ENCODE assay signal across 15 cellular contexts in the genomic region with DNA sequence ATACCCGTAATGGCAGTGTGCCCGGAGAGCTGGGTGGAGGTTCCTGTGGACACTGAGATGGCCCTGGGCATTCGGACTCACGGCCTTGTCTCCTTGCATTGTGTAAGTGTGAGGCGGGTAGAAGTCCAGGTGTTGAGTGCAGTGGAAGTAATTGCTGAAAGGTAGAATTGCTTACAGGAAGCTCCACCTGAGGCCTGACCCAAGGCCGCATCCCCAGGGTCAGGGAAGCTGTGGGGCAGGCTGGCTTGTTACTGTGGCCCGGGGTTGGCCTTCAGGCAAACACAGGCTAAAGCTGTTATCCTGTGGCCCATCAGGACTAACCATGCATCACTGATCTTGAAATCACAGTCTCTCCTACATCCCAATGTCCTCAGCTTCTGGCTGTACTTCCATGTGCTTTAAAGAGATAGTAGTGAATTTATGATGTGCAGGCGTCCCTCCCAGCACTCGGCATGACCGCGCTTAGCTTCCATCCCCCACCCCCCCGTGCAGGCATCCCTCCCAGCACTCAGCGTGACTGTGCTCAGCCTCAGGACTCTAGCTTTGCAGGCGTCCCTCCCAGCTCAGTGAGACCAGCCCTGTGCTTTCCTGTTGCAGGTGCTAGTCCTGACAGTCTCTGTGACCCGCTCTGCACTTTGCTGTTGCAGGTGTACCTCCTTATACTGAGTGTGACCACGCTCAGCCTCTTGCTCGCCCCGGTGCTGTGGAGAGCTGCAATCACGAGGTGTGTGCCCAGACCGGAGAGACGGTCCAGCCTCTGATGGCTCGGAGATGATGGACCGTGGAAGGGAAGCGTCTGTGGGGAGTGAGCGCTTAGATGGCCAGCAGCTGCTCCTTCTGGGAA. TPM values are rescaled to one million over a fixed set of nuclear protein-coding genes. Genes with fewer than 3 reads are reported as not detected.
DNase-seq lines count a peak whose midpoint lies in the region; ATAC-seq and TF ChIP-seq lines count a peak whose summit lies in the region.
"Had no signal": no experiment of that assay in that cellular context is flagged by ENCODE, and none has a peak within 500 bp of the region (broad histone marks: within the 10 kb centered on the region; RNA-seq: fewer than 3 reads in every experiment).

No MANE protein-coding gene starts in this region.

- TF ChIP-seq CTCF in GM23338 (conservative IDR thresholded peaks at IDR 0.05; ENCODE audit: low read depth in 2 of 2) = no peak

- POLR2A ChIA-PET in naive thymus-derived CD4-positive, alpha-beta T cell (lab: Charles Lee) = no interaction called here

- no peak for DNase-seq in GM23338 (ENCODE audit: low spot score)
- peak; percentile 52 for DNase-seq in NCI-H510A (lab: John Stamatoyannopoulos, UW)
- DNase-seq in trophoblast cell = peak; percentile 35 to 42
- no peak for DNase-seq in naive thymus-derived CD4-positive, alpha-beta T cell
- no peak for DNase-seq in activated CD8-positive, alpha-beta memory T cell treated with anti-CD3 and anti-CD28 coated beads, Interleukin-2, amount 50 U/mL, for 4 hours
- DNase-seq in KG1 (lab: John Stamatoyannopoulos, UW) = no peak
- DNase-seq: activated CD4-positive, alpha-beta T cell treated with anti-CD3 and anti-CD28 coated beads, Interleukin-2, amount 50 U/mL, for 48 hours; DMS 273 treated with DMSO at 0.1 percent for 48 hours; NCI-H2029; stomach had no signal

- H3K9ac ChIP-seq in endocrine pancreas (ENCODE audit: control insufficient read depth, insufficient read depth, low read length) = peak overlapping the region; percentile 69
- H3K9ac ChIP-seq in trophoblast cell (ENCODE audit: low read length) = no peak overlapping the region

- H3K36me3 ChIP-seq in GM23338 (ENCODE audit: insufficient read depth) = no peaks in the 10 kb centered on the region
- no peaks in the 10 kb centered on the region for H3K36me3 ChIP-seq in endocrine pancreas (ENCODE audit: control insufficient read depth, insufficient read depth, low read length)
- peaks cover 44 to 52% of the 10 kb centered on the region in 2 experiments for H3K36me3 ChIP-seq in trophoblast cell (ENCODE audit: control insufficient read depth in 1 of 2, insufficient read depth in 2 of 2, low read length in 2 of 2)
- peaks cover 0 to 37% (median 0%) of the 10 kb centered on the region in 3 experiments for H3K36me3 ChIP-seq in naive thymus-derived CD4-positive, alpha-beta T cell (ENCODE audit: control insufficient read depth in 2 of 3, insufficient read depth in 3 of 3, low read length in 3 of 3)
- H3K36me3 ChIP-seq: ovary had no signal

- H2BK120ac ChIP-seq in trophoblast cell (ENCODE audit: insufficient read depth, low read length, poor library complexity) = no peak overlapping the region

- H3K27ac Mint-ChIP-seq in GM23338 = peak overlapping the region; percentile 68; the same call in 1 of the 2 replicates
- no peak overlapping the region for H3K27ac Mint-ChIP-seq in naive thymus-derived CD4-positive, alpha-beta T cell
- H3K27ac Mint-ChIP-seq: B cell, mesothelial cell of epicardium had no signal

- H3K9me3 Mint-ChIP-seq in GM23338 = no peaks in the 10 kb centered on the region; the same call in 2 of the 3 replicates
- no peaks in the 10 kb centered on the region for H3K9me3 Mint-ChIP-seq in naive thymus-derived CD4-positive, alpha-beta T cell
- H3K9me3 Mint-ChIP-seq: mesothelial cell of epicardium had no signal

- CTCF ChIA-PET in naive thymus-derived CD4-positive, alpha-beta T cell (lab: Charles Lee) = no interaction called here

- H2AFZ ChIP-seq in GM23338 (no peak overlapping the region), trophoblast cell (ENCODE audit: insufficient read depth, low read length, poor library complexity) (no peak overlapping the region)

- H3K9me3 ChIP-seq in endocrine pancreas (ENCODE audit: control insufficient read depth, low read length) (no peaks in the 10 kb centered on the region), trophoblast cell (ENCODE audit: insufficient read depth, low read depth, low read length) (peaks cover 2% of the 10 kb centered on the region)
- H3K9me3 ChIP-seq in naive thymus-derived CD4-positive, alpha-beta T cell (ENCODE audit: control insufficient read depth in 2 of 3, low read length in 3 of 3) = no peaks in the 10 kb centered on the region
- H3K9me3 ChIP-seq: ovary, stomach had no signal

- H3K4me1 ChIP-seq in GM23338 (ENCODE audit: insufficient read depth) (no peaks in the 10 kb centered on the region), endocrine pancreas (ENCODE audit: control insufficient read depth, insufficient read depth, low read length) (no peaks in the 10 kb centered on the region), trophoblast cell (ENCODE audit: control insufficient read depth in 1 of 2, insufficient read depth in 2 of 2, low read length in 2 of 2) (peaks cover 25 to 34% of the 10 kb centered on the region in 2 experiments)
- no peaks in the 10 kb centered on the region for H3K4me1 ChIP-seq in naive thymus-derived CD4-positive, alpha-beta T cell (ENCODE audit: control insufficient read depth in 2 of 2, insufficient read depth in 2 of 2, low read length in 2 of 2)

- H3F3A ChIP-seq in GM23338 (replicated peaks; ENCODE audit: low read depth) = 0 out of 2 replicates have a peak, but pooled peaks cover 3% of the 10 kb centered on the region

- no peak overlapping the region for H2AK5ac ChIP-seq in trophoblast cell (ENCODE audit: low read length)

- no peak for ATAC-seq in GM23338
- no peak for ATAC-seq in naive thymus-derived CD4-positive, alpha-beta T cell
- ATAC-seq: HCT116 had no signal

- H4K91ac ChIP-seq in trophoblast cell (ENCODE audit: low read depth, low read length) = no peak overlapping the region

- H4K12ac ChIP-seq in trophoblast cell (ENCODE audit: low read depth, low read length) = no peak overlapping the region

- no peak overlapping the region for H4K8ac ChIP-seq in trophoblast cell (ENCODE audit: low read depth, low read length)

- no peaks in the 10 kb centered on the region for H3K9me2 ChIP-seq in GM23338 (ENCODE audit: insufficient read depth)

- H3K79me2 ChIP-seq in GM23338 (replicated peaks; ENCODE audit: insufficient read depth) (peaks cover 12% of the 10 kb centered on the region), trophoblast cell (ENCODE audit: control insufficient read depth, insufficient read depth, low read length, poor library complexity) (peaks cover 11% of the 10 kb centered on the region)

- H3K4me2 ChIP-seq in GM23338 (no peak overlapping the region), trophoblast cell (ENCODE audit: low read length) (no peak overlapping the region)

- H3K36me3 Mint-ChIP-seq in GM23338 (ENCODE audit: low read depth) = peaks cover 11% of the 10 kb centered on the region
- peaks cover 0 to 32% (median 12%) of the 10 kb centered on the region in 5 donors for H3K36me3 Mint-ChIP-seq in naive thymus-derived CD4-positive, alpha-beta T cell

- H3K27me3 ChIP-seq in GM23338 (ENCODE audit: insufficient read depth) (no peaks in the 10 kb centered on the region), endocrine pancreas (ENCODE audit: control insufficient read depth, insufficient read depth, low read length) (no peaks in the 10 kb centered on the region), trophoblast cell (ENCODE audit: insufficient read depth, low read length) (no peaks in the 10 kb centered on the region)
- H3K27me3 ChIP-seq in naive thymus-derived CD4-positive, alpha-beta T cell (ENCODE audit: control insufficient read depth in 2 of 2, insufficient read depth in 2 of 2, low read length in 2 of 2) = no peaks in the 10 kb centered on the region
- H3K27me3 ChIP-seq: ovary, stomach had no signal

- H3K4me3 ChIP-seq in GM23338 (no peak overlapping the region), endocrine pancreas (ENCODE audit: control insufficient read depth, insufficient read depth, low read length) (peak overlapping the region; percentile 27), trophoblast cell (ENCODE audit: low read depth, low read length) (no peak overlapping the region)
- H3K4me3 ChIP-seq in naive thymus-derived CD4-positive, alpha-beta T cell (ENCODE audit: low read length) = no peak overlapping the region
- H3K4me3 ChIP-seq: ovary had no signal

- no peak overlapping the region for H3K4me3 Mint-ChIP-seq in GM23338
- no peak overlapping the region for H3K4me3 Mint-ChIP-seq in naive thymus-derived CD4-positive, alpha-beta T cell
- H3K4me3 Mint-ChIP-seq: B cell, mesothelial cell of epicardium had no signal

- no peak overlapping the region for H3K23ac ChIP-seq in trophoblast cell (ENCODE audit: low read length)

- H3K18ac ChIP-seq in trophoblast cell (ENCODE audit: low read length) = peak overlapping the region; percentile 60

- H3K4ac ChIP-seq in trophoblast cell (ENCODE audit: low read depth, low read length) = no peak overlapping the region

- H3K79me1 ChIP-seq in trophoblast cell (ENCODE audit: low read length) = peaks cover 24% of the 10 kb centered on the region

- no peaks in the 10 kb centered on the region; the same call in 1 of the 2 replicates for H4K20me1 ChIP-seq in GM23338 (replicated peaks; ENCODE audit: insufficient read depth)

- H3K14ac ChIP-seq in trophoblast cell (ENCODE audit: low read length) = peak overlapping the region; percentile 16

- H3K27ac ChIP-seq in GM23338 (ENCODE audit: low read depth) (peak overlapping the region; percentile 79), trophoblast cell (ENCODE audit: low read depth, low read length) (no peak overlapping the region)
- no peak overlapping the region for H3K27ac ChIP-seq in naive thymus-derived CD4-positive, alpha-beta T cell (ENCODE audit: low read depth, low read length)
- H3K27ac ChIP-seq: ovary had no signal

- WGBS in trophoblast cell (ENCODE audit: extremely low coverage, insufficient coverage, insufficient read length) = no CpG with 5 or more reads among the region's 25 CpGs

- H2BK12ac ChIP-seq in trophoblast cell (ENCODE audit: low read length) = no peak overlapping the region

- peaks cover 19% of the 10 kb centered on the region for H3K27me3 Mint-ChIP-seq in GM23338 (ENCODE audit: insufficient read depth, low read depth, poor library complexity)
- H3K27me3 Mint-ChIP-seq in naive thymus-derived CD4-positive, alpha-beta T cell = no peaks in the 10 kb centered on the region
- H3K27me3 Mint-ChIP-seq: B cell had no signal

- intact Hi-C loops in naive thymus-derived CD4-positive, alpha-beta T cell (cut with micrococcal nuclease) = no loop called here

- peaks cover 16% of the 10 kb centered on the region for H3K4me1 Mint-ChIP-seq in GM23338
- peaks cover 0 to 10% (median 0%) of the 10 kb centered on the region in 7 donors for H3K4me1 Mint-ChIP-seq in naive thymus-derived CD4-positive, alpha-beta T cell

- no peak overlapping the region for H2BK5ac ChIP-seq in trophoblast cell (ENCODE audit: low read depth, low read length, poor library complexity)

RNA-seq across cellular contexts. Expression of a gene that starts 35.6 kb away (rescaled TPM):
- 80.0 and 92.0 TPM in 2 replicates for total RNA-seq in GM23338 (2014; rRNA removed; shearing (Covaris generic))
- 40.2 and 42.9 TPM in 2 replicates for polyA plus RNA-seq in GM23338 (2016; fragmentation: Nextera tagmentation; extraction: Ambion mirVana)
- 59.9 and 61.4 TPM in 2 replicates for polyA plus RNA-seq in trophoblast cell (2013)
- total RNA-seq in naive thymus-derived CD4-positive, alpha-beta T cell = 100 to 1,000 TPM in 1 of 5 experiments, 10 to 100 TPM in 4; 21.4 to 127 (median 34.7) TPM
- polyA plus RNA-seq in naive thymus-derived CD4-positive, alpha-beta T cell = 10 to 100 TPM; 50.9 to 78.0 TPM

RNA-seq across cellular contexts. Expression of a gene that starts 58.5 kb away (rescaled TPM):
- 25.7 and 38.0 TPM in 2 replicates for total RNA-seq in GM23338 (2014; rRNA removed; shearing (Covaris generic))
- 12.3 and 12.5 TPM in 2 replicates for polyA plus RNA-seq in GM23338 (2016; fragmentation: Nextera tagmentation; extraction: Ambion mirVana)
- polyA plus RNA-seq in trophoblast cell (2013) = 15.9 and 16.7 TPM in 2 replicates
- total RNA-seq in naive thymus-derived CD4-positive, alpha-beta T cell = 10 to 100 TPM; 21.4 to 31.9 (median 23.4) TPM
- polyA plus RNA-seq in naive thymus-derived CD4-positive, alpha-beta T cell = 10 to 100 TPM in 1 of 2 donors, 1 to 10 TPM in 1; 6.8 to 12.5 TPM

Comparison
In these comparisons a context has a peak if more than half of its experiments do, and no peak if none do; other contexts are left out.
1. DNase-seq: peak in NCI-H510A (single experiment) and trophoblast cell (2 of 2); none in GM23338 (single experiment), naive thymus-derived CD4-positive, alpha-beta T cell (0 of 9), activated CD8-positive, alpha-beta memory T cell treated with anti-CD3 and anti-CD28 coated beads, Interleukin-2, amount 50 U/mL, for 4 hours (single experiment) and KG1 (single experiment).